In genomic region chr5:111580956-111581355, GRCh38 we compare ENCODE assay signal across 32 cellular contexts.
DNase-seq lines count a peak whose midpoint lies in the region; ATAC-seq and TF ChIP-seq lines count a peak whose summit lies in the region.
"Had no signal": no experiment of that assay in that cellular context is flagged by ENCODE, and none has a peak within 500 bp of the region (broad histone marks: within the 10 kb centered on the region; RNA-seq: fewer than 3 reads in every experiment).

No MANE protein-coding gene starts in this region.

- no peak overlapping the region for H3K27ac Mint-ChIP-seq in stimulated activated naive CD8-positive, alpha-beta T cell treated with anti-CD3 and anti-CD28 coated beads, Interleukin-15, amount 100 ng/mL, for 72 hours
- H3K27ac Mint-ChIP-seq: activated CD8-positive, alpha-beta T cell treated with anti-CD3 and anti-CD28 coated beads for 36 hours; activated naive CD4-positive, alpha-beta T cell treated with anti-CD3 and anti-CD28 coated beads, Interleukin-2, amount 10 ng/mL, durations not matched to agents 7 days and 5 days; B cell; CD8-positive, alpha-beta T cell; progenitor cell of endocrine pancreas had no signal

- peak; percentile 58 for DNase-seq in EH (ENCODE audit: low read depth)
- DNase-seq in M059J (ENCODE audit: low read depth) = peak; percentile 22
- peak; percentile 8 for DNase-seq in choroid plexus epithelial cell (ENCODE audit: low read depth)
- no peak for DNase-seq in left lung
- no peak for DNase-seq in stimulated activated naive CD8-positive, alpha-beta T cell treated with anti-CD3 and anti-CD28 coated beads, Interleukin-15, amount 100 ng/mL, for 72 hours
- DNase-seq in thyroid gland = no peak
- DNase-seq in stimulated activated CD4-positive, alpha-beta T cell treated with anti-CD3 and anti-CD28 coated beads, Interleukin-4, amount 100 ng/mL, for 24 hours = no peak
- DNase-seq: activated CD8-positive, alpha-beta memory T cell treated with anti-CD3 and anti-CD28 coated beads, Interleukin-2, amount 50 U/mL, for 48 hours; activated CD8-positive, alpha-beta T cell treated with anti-CD3 and anti-CD28 coated beads for 36 hours; activated naive CD4-positive, alpha-beta T cell treated with anti-CD3 and anti-CD28 coated beads, Interleukin-2, amount 10 ng/mL, durations not matched to agents 7 days and 5 days; anterior cingulate cortex; CD8-positive, alpha-beta T cell; colonic mucosa; effector CD4-positive, alpha-beta T cell; foreskin keratinocyte; heart right ventricle; KBM-7; left cardiac atrium; mesendoderm; MG63; NCI-H1417 treated with DMSO at 0.1 percent for 48 hours; NCI-H2081 treated with DMSO at 0.1 percent for 48 hours; NCI-H345; NCI-H69; Peyer's patch; stimulated activated CD4-positive, alpha-beta T cell treated with anti-CD3 and anti-CD28 coated beads, Interleukin-4, amount 100 ng/mL, for 4 hours; trophoblast cell had no signal

- peaks cover 0 to 8% of the 10 kb centered on the region in 2 donors for H3K9me3 Mint-ChIP-seq in stimulated activated naive CD8-positive, alpha-beta T cell treated with anti-CD3 and anti-CD28 coated beads, Interleukin-15, amount 100 ng/mL, for 72 hours
- H3K9me3 Mint-ChIP-seq: activated naive CD4-positive, alpha-beta T cell treated with anti-CD3 and anti-CD28 coated beads, Interleukin-2, amount 10 ng/mL, durations not matched to agents 7 days and 5 days; CD8-positive, alpha-beta T cell had no signal

- H3K27me3 ChIP-seq in left lung = no peaks in the 10 kb centered on the region
- H3K27me3 ChIP-seq in thyroid gland = no peaks in the 10 kb centered on the region
- H3K27me3 ChIP-seq: colonic mucosa, foreskin keratinocyte, heart right ventricle, MG63, neutrophil, Peyer's patch had no signal

- no peaks in the 10 kb centered on the region for H3K27me3 Mint-ChIP-seq in stimulated activated naive CD8-positive, alpha-beta T cell treated with anti-CD3 and anti-CD28 coated beads, Interleukin-15, amount 100 ng/mL, for 72 hours
- H3K27me3 Mint-ChIP-seq: activated CD8-positive, alpha-beta T cell treated with anti-CD3 and anti-CD28 coated beads for 36 hours; activated naive CD4-positive, alpha-beta T cell treated with anti-CD3 and anti-CD28 coated beads, Interleukin-2, amount 10 ng/mL, durations not matched to agents 7 days and 5 days; progenitor cell of endocrine pancreas had no signal

- H3K9me3 ChIP-seq in left lung (peaks cover 0 to 9% of the 10 kb centered on the region in 2 donors), thyroid gland (no peaks in the 10 kb centered on the region)
- H3K9me3 ChIP-seq: colonic mucosa, neutrophil, Peyer's patch had no signal

- H3K36me3 ChIP-seq in left lung = no peaks in the 10 kb centered on the region
- H3K36me3 ChIP-seq in thyroid gland = no peaks in the 10 kb centered on the region
- H3K36me3 ChIP-seq: colonic mucosa, heart right ventricle, MG63, neutrophil, Peyer's patch had no signal

- TF ChIP-seq POLR2A in thyroid gland (IDR thresholded peaks at IDR 0.05) = no peak

- H3K4me3 ChIP-seq in choroid plexus epithelial cell (ENCODE audit: low read depth, low read length) = no peak overlapping the region
- H3K4me3 ChIP-seq in left lung = no peak overlapping the region
- no peak overlapping the region for H3K4me3 ChIP-seq in thyroid gland (replicated peaks in 1 of 3)
- H3K4me3 ChIP-seq: colonic mucosa, heart right ventricle, MG63, Peyer's patch had no signal

- H3K4me1 Mint-ChIP-seq in stimulated activated naive CD8-positive, alpha-beta T cell treated with anti-CD3 and anti-CD28 coated beads, Interleukin-15, amount 100 ng/mL, for 72 hours = peaks cover 9% of the 10 kb centered on the region
- H3K4me1 Mint-ChIP-seq: activated naive CD4-positive, alpha-beta T cell treated with anti-CD3 and anti-CD28 coated beads, Interleukin-2, amount 10 ng/mL, durations not matched to agents 7 days and 5 days; B cell had no signal

- no peak for TF ChIP-seq CTCF in choroid plexus epithelial cell (conservative IDR thresholded peaks at IDR 0.05; ENCODE audit: low read depth, low read length)
- TF ChIP-seq CTCF in left lung (IDR thresholded peaks at IDR 0.05) = no peak
- no peak for TF ChIP-seq CTCF in thyroid gland (IDR thresholded peaks at IDR 0.05)

- ATAC-seq in left lung = peak; percentile 40
- no peak for ATAC-seq in GM19395 (IDR thresholded peaks at IDR 0.05; ENCODE audit: unreplicated experiment)
- ATAC-seq in stimulated activated naive CD8-positive, alpha-beta T cell treated with anti-CD3 and anti-CD28 coated beads, Interleukin-15, amount 100 ng/mL, for 72 hours = no peak
- ATAC-seq: activated CD8-positive, alpha-beta T cell treated with anti-CD3 and anti-CD28 coated beads for 36 hours; CD8-positive, alpha-beta T cell; foreskin keratinocyte had no signal

- intact Hi-C loops in left lung (cut with DNase I) = no loop called here
- intact Hi-C loops in thyroid gland (cut with DNase I) = no loop called here

- H3K4me1 ChIP-seq in left lung (peaks cover 0 to 3% of the 10 kb centered on the region in 2 donors), thyroid gland (peaks cover 6 to 8% of the 10 kb centered on the region in 2 donors)
- H3K4me1 ChIP-seq: colonic mucosa, Peyer's patch had no signal

- H3K4me3 Mint-ChIP-seq in stimulated activated naive CD8-positive, alpha-beta T cell treated with anti-CD3 and anti-CD28 coated beads, Interleukin-15, amount 100 ng/mL, for 72 hours = no peak overlapping the region
- H3K4me3 Mint-ChIP-seq: activated CD8-positive, alpha-beta T cell treated with anti-CD3 and anti-CD28 coated beads for 36 hours; activated naive CD4-positive, alpha-beta T cell treated with anti-CD3 and anti-CD28 coated beads, Interleukin-2, amount 10 ng/mL, durations not matched to agents 7 days and 5 days; B cell; CD8-positive, alpha-beta T cell had no signal

- no peak overlapping the region for H3K27ac ChIP-seq in left lung
- no peak overlapping the region for H3K27ac ChIP-seq in thyroid gland
- H3K27ac ChIP-seq: colonic mucosa, epithelial cell of prostate, foreskin keratinocyte, neutrophil, Peyer's patch had no signal

Comparison
In these comparisons a context has a peak if more than half of its experiments do, and no peak if none do; other contexts are left out.
1. DNase-seq: peak in EH (single experiment), M059J (single experiment) and choroid plexus epithelial cell (single experiment); none in left lung (0 of 2), stimulated activated naive CD8-positive, alpha-beta T cell treated with anti-CD3 and anti-CD28 coated beads, Interleukin-15, amount 100 ng/mL, for 72 hours (0 of 2), thyroid gland (0 of 2) and stimulated activated CD4-positive, alpha-beta T cell treated with anti-CD3 and anti-CD28 coated beads, Interleukin-4, amount 100 ng/mL, for 24 hours (single experiment).